In the genomic region with DNA sequence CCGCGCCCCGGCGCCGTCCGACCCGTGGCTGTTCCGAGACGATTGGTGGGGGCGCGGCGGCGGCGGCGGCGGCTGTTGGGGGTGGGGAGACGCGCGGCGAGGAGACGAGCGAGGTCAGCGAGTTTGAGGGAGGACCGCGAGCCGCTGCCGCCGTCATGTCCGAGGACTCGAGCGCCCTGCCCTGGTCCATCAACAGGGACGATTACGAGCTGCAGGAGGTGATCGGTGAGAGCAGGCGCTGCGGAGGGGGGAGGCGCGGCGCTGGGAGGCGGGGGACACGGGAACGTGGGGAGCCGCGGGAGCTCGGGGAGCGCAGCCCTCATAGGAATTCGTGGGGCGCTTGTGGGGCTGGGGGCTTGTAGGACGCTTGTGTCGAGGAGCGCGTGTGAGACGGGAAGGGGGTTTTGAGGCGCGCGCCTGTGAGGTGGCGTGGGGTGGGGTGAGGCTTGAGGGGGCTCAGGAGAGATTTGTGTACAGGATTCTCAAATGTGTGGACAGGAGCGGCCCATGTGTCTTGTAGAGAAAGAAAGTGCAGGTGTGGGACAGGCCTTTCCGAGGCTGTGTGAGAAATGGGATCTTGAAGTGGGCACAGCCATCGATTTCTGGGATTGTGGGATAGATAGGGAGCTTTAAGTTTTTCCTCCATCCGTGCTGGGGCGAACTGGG, we compare ENCODE assay signal across 8 cellular contexts. TPM values are rescaled to one million over a fixed set of nuclear protein-coding genes. Genes with fewer than 3 reads are reported as not detected.
A peak's percentile ranks its signal among the peaks of the same experiment; 100 is the strongest.
DNase-seq lines count a peak whose midpoint lies in the region; ATAC-seq, FAIRE-seq and TF ChIP-seq lines count a peak whose summit lies in the region.

No MANE protein-coding gene starts in this region.

- POLR2A ChIA-PET in CD4-positive, alpha-beta memory T cell (lab: Charles Lee; ENCODE audit: partially characterized antibody) = interaction anchor here (0.7 to 5.8 kb wide), 22 partner anchors 10 to 1240 kb away, joined by 3 to 255 read pairs (median 6); a partner anchor contains a TSS
- POLR2A ChIA-PET in HEK293 (lab: Yijun Ruan, JAX) (interaction anchor here (0.6 to 4.1 kb wide), 8 partner anchors 11 to 180 kb away, joined by 3 to 48 read pairs (median 4); a partner anchor contains a TSS), T-cell (lab: Charles Lee) (interaction anchor here (0.6 to 3.2 kb wide), 8 partner anchors 10 to 46 kb away, joined by 3 to 22 read pairs (median 6); a partner anchor contains a TSS)

- H3K9me3 ChIP-seq in CD4-positive, alpha-beta memory T cell (ENCODE audit: control insufficient read depth in 1 of 2, low read length in 2 of 2) = no peaks in the 10 kb centered on the region
- H3K9me3 ChIP-seq in HEK293 (ENCODE audit: control insufficient read depth, insufficient read depth, low read depth, low read length) (no peaks in the 10 kb centered on the region), neuron (ENCODE audit: low read length) (no peaks in the 10 kb centered on the region)

- intact Hi-C loops in CD4-positive, alpha-beta memory T cell (cut with micrococcal nuclease) = loop anchor here (1.0 kb wide), 4 partner anchors 14 to 127 kb away; a partner anchor contains a TSS

- H3K9me3 Mint-ChIP-seq in CD4-positive, alpha-beta memory T cell = peaks cover 0 to 3% (median 0%) of the 10 kb centered on the region in 8 donors
- no peaks in the 10 kb centered on the region for H3K9me3 Mint-ChIP-seq in T-cell

- no peaks in the 10 kb centered on the region for H3K27me3 Mint-ChIP-seq in CD4-positive, alpha-beta memory T cell
- no peaks in the 10 kb centered on the region for H3K27me3 Mint-ChIP-seq in T-cell

- peaks cover 36 to 59% (median 48%) of the 10 kb centered on the region in 4 donors for H3K4me1 Mint-ChIP-seq in CD4-positive, alpha-beta memory T cell
- H3K4me1 Mint-ChIP-seq in T-cell = peaks cover 49 to 62% (median 58%) of the 10 kb centered on the region in 3 donors

- H3K4me1 ChIP-seq in CD4-positive, alpha-beta memory T cell (ENCODE audit: insufficient read depth, low read length) = peaks cover 46% of the 10 kb centered on the region
- H3K4me1 ChIP-seq in HEK293 (ENCODE audit: control insufficient read depth, insufficient read depth, low read length) = no peaks in the 10 kb centered on the region
- no peaks in the 10 kb centered on the region for H3K4me1 ChIP-seq in neuron (ENCODE audit: insufficient read depth, low read length)

- peak overlapping the region; percentile 96 to 100 (median 100) for H3K27ac Mint-ChIP-seq in CD4-positive, alpha-beta memory T cell
- H3K27ac Mint-ChIP-seq in T-cell = peak overlapping the region; percentile 89 to 100

- peak in 1 of 5 donors; percentile 53 for DNase-seq in CD4-positive, alpha-beta memory T cell
- peak in 7 of 34 experiments; percentile 12 to 29 (median 23) for DNase-seq in T-cell
- no peak for DNase-seq in fibroblast of pulmonary artery (ENCODE audit: low read depth)
- DNase-seq in central memory CD4-positive, alpha-beta T cell = no peak
- no peak for DNase-seq in H54 (ENCODE audit: insufficient read length, low spot score)
- no peak for DNase-seq in glomerular visceral epithelial cell (ENCODE audit: extremely low spot score)

- TF ChIP-seq CTCF in HEK293 (tag by site-specific recombination; IDR thresholded peaks at IDR 0.05) (no peak), fibroblast of pulmonary artery (IDR thresholded peaks at IDR 0.05; ENCODE audit: low read length, missing control alignments) (no peak)

- H3K36me3 Mint-ChIP-seq in CD4-positive, alpha-beta memory T cell = peaks cover 3 to 11% of the 10 kb centered on the region in 2 donors
- H3K36me3 Mint-ChIP-seq in T-cell = peaks cover 3% of the 10 kb centered on the region

- peak overlapping the region; percentile 95 for H3K27ac ChIP-seq in CD4-positive, alpha-beta memory T cell (ENCODE audit: low read depth, low read length)
- H3K27ac ChIP-seq in HEK293 (ENCODE audit: extremely low read depth, low read depth, low read length) = peak overlapping the region; percentile 82; the same call in 1 of the 2 replicates

- TF ChIP-seq POLR2A in H54 (IDR thresholded peaks at IDR 0.05; ENCODE audit: low read depth, low read length) = no peak

- peak overlapping the region; percentile 49 to 66 for H3K4me3 ChIP-seq in CD4-positive, alpha-beta memory T cell (ENCODE audit: low read length in 2 of 2)
- H3K4me3 ChIP-seq in HEK293 (ENCODE audit: low read depth, low read length) (peak overlapping the region; percentile 80), fibroblast of pulmonary artery (replicated peaks; ENCODE audit: low read depth, low read length) (peak overlapping the region; percentile 84), neuron (ENCODE audit: low read length) (peak overlapping the region; percentile 54)

- H3K4me3 Mint-ChIP-seq in CD4-positive, alpha-beta memory T cell = peak overlapping the region; percentile 88 to 98 (median 94)
- H3K4me3 Mint-ChIP-seq in T-cell = peak overlapping the region; percentile 85 to 93 (median 92)

- H3K27me3 ChIP-seq in CD4-positive, alpha-beta memory T cell (ENCODE audit: insufficient read depth, low read length) = no peaks in the 10 kb centered on the region
- H3K27me3 ChIP-seq in neuron (ENCODE audit: insufficient read depth, low read length) = no peaks in the 10 kb centered on the region

- FAIRE-seq in H54 (lab: Jason Lieb, UNC) = no peak

- H2AFZ ChIP-seq in neuron (ENCODE audit: low read depth, low read length) = peak overlapping the region; percentile 82

- CTCF ChIA-PET in CD4-positive, alpha-beta memory T cell (lab: Charles Lee; ENCODE audit: partially characterized antibody) = interaction anchor here (0.5 to 2.4 kb wide), 9 partner anchors 29 to 180 kb away, joined by 3 to 9 read pairs (median 7); a partner anchor contains a TSS
- CTCF ChIA-PET in HEK293 (lab: Yijun Ruan, JAX) (interaction anchor here (0.7 to 0.8 kb wide), 2 partner anchors 12 to 14 kb away, joined by 3 to 6 read pairs; no protein-coding TSS in a partner anchor), T-cell (lab: Charles Lee) (interaction anchor here (0.6 to 3.2 kb wide), 4 partner anchors 29 to 331 kb away, joined by 3 to 24 read pairs (median 4); a partner anchor contains a TSS)

- peak in 2 of 4 experiments; percentile 3 to 12 for ATAC-seq in T-cell (replicated peaks in 1 of 4)

- no peaks in the 10 kb centered on the region for H3K36me3 ChIP-seq in CD4-positive, alpha-beta memory T cell (ENCODE audit: insufficient read depth, low read length)
- H3K36me3 ChIP-seq in HEK293 (ENCODE audit: control insufficient read depth in 2 of 2, insufficient read depth in 1 of 2, low read length in 2 of 2) (no peaks in the 10 kb centered on the region), neuron (ENCODE audit: insufficient read depth, low read length) (no peaks in the 10 kb centered on the region)

TF ChIP-seq in HEK293, 187 proteins besides CTCF, POLR2A, EP300 and RAD21 (continues in another document):
- TF ChIP-seq ZNF404 (tag by site-specific recombination; IDR thresholded peaks at IDR 0.05) (no peak), ZNF423 (tag by site-specific recombination; IDR thresholded peaks at IDR 0.05) (no peak), SP7 (tag by site-specific recombination; IDR thresholded peaks at IDR 0.05) (no peak), OVOL3 (tag by site-specific recombination; IDR thresholded peaks at IDR 0.05) (no peak), ZNF157 (tag by site-specific recombination; IDR thresholded peaks at IDR 0.05) (no peak), ZNF184 (tag by site-specific recombination; IDR thresholded peaks at IDR 0.05) (no peak), ZNF19 (tag by site-specific recombination; IDR thresholded peaks at IDR 0.05; ENCODE audit: low read depth) (no peak), ZNF558 (tag by site-specific recombination; IDR thresholded peaks at IDR 0.05) (no peak), ZFP3 (tag by site-specific recombination; IDR thresholded peaks at IDR 0.05; ENCODE audit: low read depth) (no peak)
- TF ChIP-seq, protein P1, sequence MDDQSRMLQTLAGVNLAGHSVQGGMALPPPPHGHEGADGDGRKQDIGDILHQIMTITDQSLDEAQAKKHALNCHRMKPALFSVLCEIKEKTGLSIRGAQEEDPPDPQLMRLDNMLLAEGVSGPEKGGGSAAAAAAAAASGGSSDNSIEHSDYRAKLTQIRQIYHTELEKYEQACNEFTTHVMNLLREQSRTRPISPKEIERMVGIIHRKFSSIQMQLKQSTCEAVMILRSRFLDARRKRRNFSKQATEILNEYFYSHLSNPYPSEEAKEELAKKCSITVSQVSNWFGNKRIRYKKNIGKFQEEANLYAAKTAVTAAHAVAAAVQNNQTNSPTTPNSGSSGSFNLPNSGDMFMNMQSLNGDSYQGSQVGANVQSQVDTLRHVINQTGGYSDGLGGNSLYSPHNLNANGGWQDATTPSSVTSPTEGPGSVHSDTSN (CRISPR knock-in tag; IDR thresholded peaks at IDR 0.05) = no peak
- TF ChIP-seq, protein P2, sequence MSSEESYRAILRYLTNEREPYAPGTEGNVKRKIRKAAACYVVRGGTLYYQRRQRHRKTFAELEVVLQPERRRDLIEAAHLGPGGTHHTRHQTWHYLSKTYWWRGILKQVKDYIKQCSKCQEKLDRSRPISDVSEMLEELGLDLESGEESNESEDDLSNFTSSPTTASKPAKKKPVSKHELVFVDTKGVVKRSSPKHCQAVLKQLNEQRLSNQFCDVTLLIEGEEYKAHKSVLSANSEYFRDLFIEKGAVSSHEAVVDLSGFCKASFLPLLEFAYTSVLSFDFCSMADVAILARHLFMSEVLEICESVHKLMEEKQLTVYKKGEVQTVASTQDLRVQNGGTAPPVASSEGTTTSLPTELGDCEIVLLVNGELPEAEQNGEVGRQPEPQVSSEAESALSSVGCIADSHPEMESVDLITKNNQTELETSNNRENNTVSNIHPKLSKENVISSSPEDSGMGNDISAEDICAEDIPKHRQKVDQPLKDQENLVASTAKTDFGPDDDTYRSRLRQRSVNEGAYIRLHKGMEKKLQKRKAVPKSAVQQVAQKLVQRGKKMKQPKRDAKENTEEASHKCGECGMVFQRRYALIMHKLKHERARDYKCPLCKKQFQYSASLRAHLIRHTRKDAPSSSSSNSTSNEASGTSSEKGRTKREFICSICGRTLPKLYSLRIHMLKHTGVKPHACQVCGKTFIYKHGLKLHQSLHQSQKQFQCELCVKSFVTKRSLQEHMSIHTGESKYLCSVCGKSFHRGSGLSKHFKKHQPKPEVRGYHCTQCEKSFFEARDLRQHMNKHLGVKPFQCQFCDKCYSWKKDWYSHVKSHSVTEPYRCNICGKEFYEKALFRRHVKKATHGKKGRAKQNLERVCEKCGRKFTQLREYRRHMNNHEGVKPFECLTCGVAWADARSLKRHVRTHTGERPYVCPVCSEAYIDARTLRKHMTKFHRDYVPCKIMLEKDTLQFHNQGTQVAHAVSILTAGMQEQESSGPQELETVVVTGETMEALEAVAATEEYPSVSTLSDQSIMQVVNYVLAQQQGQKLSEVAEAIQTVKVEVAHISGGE (tag by site-specific recombination; conservative IDR thresholded peaks at IDR 0.05; ENCODE audit: low read depth) = no peak

RNA-seq across cellular contexts. Expression of a gene that starts 0.5 kb away (rescaled TPM):
- total RNA-seq in CD4-positive, alpha-beta memory T cell = 10 to 100 TPM; 39.6 to 43.9 TPM
- 10 to 100 TPM; 13.3 to 18.0 TPM for polyA plus RNA-seq in CD4-positive, alpha-beta memory T cell
- total RNA-seq in T-cell = 10 to 100 TPM; 30.7 to 40.4 (median 37.4) TPM

RNA-seq across cellular contexts. Expression of a gene that starts 27.4 kb away (rescaled TPM):
- 10 to 100 TPM; 50.5 to 57.4 TPM for total RNA-seq in CD4-positive, alpha-beta memory T cell
- 100 to 1,000 TPM; 104 to 129 TPM for polyA plus RNA-seq in CD4-positive, alpha-beta memory T cell
- total RNA-seq in T-cell = 10 to 100 TPM; 32.4 to 68.5 (median 56.6) TPM

RNA-seq across cellular contexts. Expression of a gene that starts 28.9 kb away (rescaled TPM):
- 10 to 100 TPM; 78.7 to 82.8 TPM for total RNA-seq in CD4-positive, alpha-beta memory T cell
- polyA plus RNA-seq in CD4-positive, alpha-beta memory T cell = 10 to 100 TPM; 52.4 to 76.3 TPM
- total RNA-seq in T-cell = 10 to 100 TPM; 70.7 to 97.1 (median 90.8) TPM
